Comparison of ENCODE assay signal across 23 cellular contexts in genomic region chr22:49418341-49418894, GRCh38.
"Had no signal": no experiment of that assay in that cellular context is flagged by ENCODE, and none has a peak within 500 bp of the region (broad histone marks: within the 10 kb centered on the region; RNA-seq: fewer than 3 reads in every experiment).

No MANE protein-coding gene starts in this region.

- H3K27ac ChIP-seq: body of pancreas, left ventricle myocardium inferior, tibial nerve, WERI-Rb-1 had no signal

- H3K9me3 Mint-ChIP-seq: activated CD4-positive, alpha-beta T cell treated with anti-CD3 and anti-CD28 coated beads, Interleukin-2, amount 10 ng/mL, durations not matched to agents 24 days and 14 days; effector memory CD8-positive, alpha-beta T cell; T-helper 1 cell treated with Interleukin-12 subunit alpha and Interleukin-12 subunit beta and Interleukin-4 antibody, amounts not matched to agents 30 μg/mL and 1 μg/mL, for 36 hours had no signal

- H3K27ac Mint-ChIP-seq: activated CD4-positive, alpha-beta memory T cell treated with anti-CD3 and anti-CD28 coated beads for 36 hours; activated CD4-positive, alpha-beta T cell treated with anti-CD3 and anti-CD28 coated beads, Interleukin-2, amount 10 ng/mL, durations not matched to agents 24 days and 14 days; activated naive CD4-positive, alpha-beta T cell treated with anti-CD3 and anti-CD28 coated beads, Interleukin-2, amount 50 U/mL, for 72 hours; effector memory CD8-positive, alpha-beta T cell; T-helper 1 cell treated with Interleukin-12 subunit alpha and Interleukin-12 subunit beta and Interleukin-4 antibody, amounts not matched to agents 30 μg/mL and 1 μg/mL, for 36 hours had no signal

- H3K4me1 Mint-ChIP-seq: activated CD4-positive, alpha-beta T cell treated with anti-CD3 and anti-CD28 coated beads, Interleukin-2, amount 10 ng/mL, durations not matched to agents 24 days and 14 days had no signal

- H3K4me3 ChIP-seq: body of pancreas, left ventricle myocardium inferior, tibial nerve had no signal

- H3K27me3 ChIP-seq: body of pancreas, tibial nerve had no signal

- DNase-seq: activated CD4-positive, alpha-beta memory T cell treated with anti-CD3 and anti-CD28 coated beads for 36 hours; activated CD4-positive, alpha-beta T cell treated with anti-CD3 and anti-CD28 coated beads, Interleukin-2, amount 10 ng/mL, durations not matched to agents 24 days and 14 days; activated CD4-positive, CD25-positive, alpha-beta regulatory T cell treated with anti-CD3 and anti-CD28 coated beads, Interleukin-2, amount 50 U/mL, for 72 hours; activated CD8-positive, alpha-beta memory T cell treated with anti-CD3 and anti-CD28 coated beads, Interleukin-2, amount 50 U/mL, for 4 hours; activated naive CD4-positive, alpha-beta T cell; activated T-cell treated with anti-CD3 and anti-CD28 coated beads, Interleukin-2, amount 50 U/mL, for 1 hour; aorta; body of pancreas; cerebellar nuclear complex; cortex of kidney; effector memory CD8-positive, alpha-beta T cell; foreskin fibroblast; hippocampal formation; left ventricle myocardium inferior; occipital lobe; right cardiac atrium; stimulated activated CD4-positive, alpha-beta T cell treated with anti-CD3 and anti-CD28 coated beads, Interleukin-2, amount 100 ng/mL, for 48 hours; stimulated activated naive CD4-positive, alpha-beta T cell treated with Interleukin-2 at 50 U/mL for 16 hours; T1000; WERI-Rb-1 had no signal

- ATAC-seq: activated naive CD4-positive, alpha-beta T cell treated with anti-CD3 and anti-CD28 coated beads, Interleukin-2, amount 50 U/mL, for 72 hours; body of pancreas; effector memory CD8-positive, alpha-beta T cell; right cardiac atrium had no signal

- H3K36me3 ChIP-seq: left ventricle myocardium inferior, tibial nerve, WERI-Rb-1 had no signal

- H3K27me3 Mint-ChIP-seq: activated CD4-positive, alpha-beta memory T cell treated with anti-CD3 and anti-CD28 coated beads for 36 hours; activated CD4-positive, alpha-beta T cell treated with anti-CD3 and anti-CD28 coated beads, Interleukin-2, amount 10 ng/mL, durations not matched to agents 24 days and 14 days had no signal

- H3K36me3 Mint-ChIP-seq: activated CD4-positive, alpha-beta memory T cell treated with anti-CD3 and anti-CD28 coated beads for 36 hours had no signal

- H3K4me3 Mint-ChIP-seq: activated CD4-positive, alpha-beta memory T cell treated with anti-CD3 and anti-CD28 coated beads for 36 hours; activated CD4-positive, alpha-beta T cell treated with anti-CD3 and anti-CD28 coated beads, Interleukin-2, amount 10 ng/mL, durations not matched to agents 24 days and 14 days; effector memory CD8-positive, alpha-beta T cell; T-helper 1 cell treated with Interleukin-12 subunit alpha and Interleukin-12 subunit beta and Interleukin-4 antibody, amounts not matched to agents 30 μg/mL and 1 μg/mL, for 36 hours had no signal

- H3K4me1 ChIP-seq: body of pancreas, left ventricle myocardium inferior, tibial nerve had no signal
